Comparison of ENCODE assay signal across 22 cellular contexts in the genomic region with DNA sequence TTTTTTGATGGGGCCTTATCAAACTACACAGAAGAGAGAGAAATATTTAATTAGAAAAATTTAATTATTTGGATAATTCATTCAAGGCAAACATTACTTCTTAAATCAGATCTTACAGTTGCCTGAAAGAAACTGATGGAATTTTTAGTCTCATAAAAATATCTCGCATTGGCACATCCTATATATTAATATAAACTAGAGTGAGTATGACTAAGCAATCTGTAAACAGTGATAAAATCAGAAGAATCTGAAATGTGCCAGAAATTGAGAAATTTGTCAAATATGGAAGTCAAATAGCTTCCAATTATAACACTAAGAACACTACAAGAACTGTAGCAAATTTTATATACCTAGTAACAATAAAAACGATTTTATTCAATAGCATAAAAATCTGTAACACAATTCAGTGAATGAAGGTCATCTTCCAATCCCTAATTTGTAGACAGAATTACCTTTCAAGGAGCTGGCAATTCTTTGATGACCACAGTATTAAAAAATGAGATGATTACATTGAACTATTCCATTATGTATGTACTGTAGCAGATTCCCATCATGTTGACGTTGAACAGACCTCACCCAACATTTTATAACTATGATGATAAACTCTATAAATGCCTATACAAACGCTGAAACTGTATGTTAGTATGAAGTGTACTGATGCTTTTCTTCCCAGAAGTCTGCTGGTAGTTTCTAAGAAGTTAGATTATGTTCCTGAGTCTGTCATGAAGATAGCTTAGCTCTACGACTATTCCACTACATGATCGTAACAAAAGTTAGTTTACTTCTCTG.
DNase-seq lines count a peak whose midpoint lies in the region; ATAC-seq, FAIRE-seq and TF ChIP-seq lines count a peak whose summit lies in the region.
"Had no signal": no experiment of that assay in that cellular context is flagged by ENCODE, and none has a peak within 500 bp of the region (broad histone marks: within the 10 kb centered on the region; RNA-seq: fewer than 3 reads in every experiment).

No MANE protein-coding gene starts in this region.

- H3K27me3 ChIP-seq in SK-N-SH (ENCODE audit: insufficient read depth), result no peaks in the 10 kb centered on the region
- H3K27me3 ChIP-seq in PC-3 (ENCODE audit: low read length), result 0 out of 2 replicates have a peak, but pooled peaks cover 3% of the 10 kb centered on the region
- no peaks in the 10 kb centered on the region for H3K27me3 ChIP-seq in bronchial epithelial cell (ENCODE audit: control insufficient read depth, insufficient read depth, low read length)
- H3K27me3 ChIP-seq: BLaER1 had no signal

- no TSS peak for BruUV-seq in PC-3 (replicated peaks; lab: Mats Ljungman, UMichigan)

- intact Hi-C loops in PC-3 (cut with micrococcal nuclease), result loop anchor here (2.0 kb wide), 1 partner anchor 36 kb away; no protein-coding TSS in a partner anchor

- H3K4me3 ChIP-seq in SK-N-SH (ENCODE audit: low read depth in 2 of 2, low read length in 1 of 2), result no peak overlapping the region
- H3K4me3 ChIP-seq in PC-3 (ENCODE audit: low read length), result no peak overlapping the region
- H3K4me3 ChIP-seq in bronchial epithelial cell (ENCODE audit: low read depth, low read length), result no peak overlapping the region
- H3K4me3 ChIP-seq: BLaER1 had no signal

- H3K4me2 ChIP-seq in SK-N-SH (no peak overlapping the region), PC-3 (ENCODE audit: low read length) (no peak overlapping the region)
- H3K4me2 ChIP-seq: BLaER1 had no signal

- TF ChIP-seq CTCF in SK-N-SH (IDR thresholded peaks at IDR 0.05), result no peak
- TF ChIP-seq CTCF in PC-3 (conservative IDR thresholded peaks at IDR 0.05; ENCODE audit: low read depth, low read length), result no peak
- TF ChIP-seq CTCF in bronchial epithelial cell (IDR thresholded peaks at IDR 0.05; ENCODE audit: insufficient read depth, low read length, severe bottlenecking), result no peak

- H2AFZ ChIP-seq in SK-N-SH (ENCODE audit: low read depth) (no peak overlapping the region), PC-3 (ENCODE audit: low read length) (no peak overlapping the region)

- CTCF ChIA-PET in SK-N-SH (lab: Yijun Ruan, JAX) (interaction anchor here (1.0 kb wide), 1 partner anchor 179 kb away, joined by 3 read pairs; no protein-coding TSS in a partner anchor), PC-3 (lab: Charles Lee) (no interaction called here)

- ATAC-seq in SK-N-SH treated with all-trans-retinoic acid at 6 μM for 48 hours (no peak), PC-3 (peak; percentile 88), GM19463 (IDR thresholded peaks at IDR 0.05; ENCODE audit: unreplicated experiment) (no peak)
- ATAC-seq: CD8-positive, alpha-beta T cell had no signal

- FAIRE-seq in bronchial epithelial cell (lab: Jason Lieb, UNC) (peak; percentile 32), urothelium cell line (lab: Jason Lieb, UNC) (peak; percentile 32), HTR-8/SVneo (lab: Jason Lieb, UNC) (no peak)
- FAIRE-seq: A204.1, G401.6, GM12892 had no signal

- no peak for TF ChIP-seq RAD21 in SK-N-SH (IDR thresholded peaks at IDR 0.05; ENCODE audit: low read length)

- H3K27ac ChIP-seq in SK-N-SH (ENCODE audit: low read depth in 2 of 2, low read length in 1 of 2), result no peak overlapping the region
- H3K27ac ChIP-seq in PC-3 (ENCODE audit: low read length), result no peak overlapping the region; the same call in 1 of the 2 replicates
- H3K27ac ChIP-seq: 22Rv1, BLaER1, C4-2B had no signal

- no peak for DNase-seq in SK-N-SH
- peak; percentile 32 for DNase-seq in PC-3
- no peak for DNase-seq in bronchial epithelial cell (ENCODE audit: low read depth)
- no peak for DNase-seq in urothelium cell line (ENCODE audit: low spot score)
- DNase-seq in HTR-8/SVneo (ENCODE audit: insufficient read length, low spot score), result no peak
- DNase-seq in NCI-H446 (lab: John Stamatoyannopoulos, UW), result no peak
- DNase-seq: Caco-2; CD4-positive, CD25-positive, alpha-beta regulatory T cell; CD8-positive, alpha-beta T cell; DMS153; DND-41; GOT3; H7; HCEC 1CT had no signal

- H3K9ac ChIP-seq in SK-N-SH (no peak overlapping the region), PC-3 (ENCODE audit: low read length) (no peak overlapping the region)
- H3K9ac ChIP-seq: BLaER1 had no signal

- no peaks in the 10 kb centered on the region for H3K4me1 ChIP-seq in SK-N-SH (ENCODE audit: control insufficient read depth in 1 of 2, insufficient read depth in 2 of 2, low read depth in 1 of 2, low read length in 1 of 2)
- no peaks in the 10 kb centered on the region; the same call in 1 of the 2 replicates for H3K4me1 ChIP-seq in PC-3 (ENCODE audit: insufficient read depth, low read length)
- H3K4me1 ChIP-seq: BLaER1, Caco-2 had no signal

- WGBS in SK-N-SH (ENCODE audit: low lambda C conversion rate), result 38% methylated on average over 6 of the region's 6 CpGs

- H3K79me2 ChIP-seq in SK-N-SH (ENCODE audit: insufficient read depth) (no peaks in the 10 kb centered on the region), PC-3 (ENCODE audit: low read length) (no peaks in the 10 kb centered on the region)

- no peaks in the 10 kb centered on the region for H4K20me1 ChIP-seq in SK-N-SH (ENCODE audit: insufficient read depth)
- no peaks in the 10 kb centered on the region for H4K20me1 ChIP-seq in PC-3 (ENCODE audit: low read length)
- H4K20me1 ChIP-seq: BLaER1 had no signal

- TF ChIP-seq EP300 in SK-N-SH (IDR thresholded peaks at IDR 0.05; ENCODE audit: borderline replicate concordance in 1 of 2, low read depth in 1 of 2, low read length in 1 of 2), result no peak

- H3K9me3 ChIP-seq in SK-N-SH, result no peaks in the 10 kb centered on the region
- no peaks in the 10 kb centered on the region for H3K9me3 ChIP-seq in PC-3 (ENCODE audit: low read length)

- POLR2A ChIA-PET in SK-N-SH (lab: Yijun Ruan, JAX) (no interaction called here), PC-3 (lab: Charles Lee; ENCODE audit: unreplicated experiment) (no interaction called here)

- H3K9me2 ChIP-seq in SK-N-SH (no peaks in the 10 kb centered on the region), PC-3 (replicated peaks; ENCODE audit: low read length) (no peaks in the 10 kb centered on the region)

- H3F3A ChIP-seq in SK-N-SH (replicated peaks; ENCODE audit: insufficient read depth), result no peaks in the 10 kb centered on the region
- H3F3A ChIP-seq in PC-3 (ENCODE audit: low read length, unreplicated experiment), result no peaks in the 10 kb centered on the region

- no peaks in the 10 kb centered on the region for H3K36me3 ChIP-seq in SK-N-SH (replicated peaks in 1 of 2; ENCODE audit: control insufficient read depth in 1 of 2, insufficient read depth in 2 of 2, low read length in 1 of 2)
- no peaks in the 10 kb centered on the region for H3K36me3 ChIP-seq in PC-3 (ENCODE audit: low read depth, low read length)
- no peaks in the 10 kb centered on the region for H3K36me3 ChIP-seq in bronchial epithelial cell (ENCODE audit: control insufficient read depth, insufficient read depth, low read length)
- H3K36me3 ChIP-seq: BLaER1 had no signal

TF ChIP-seq in SK-N-SH treated with all-trans-retinoic acid at 6 μM for 48 hours, 23 proteins besides CTCF, POLR2A, EP300 and RAD21:
- TF ChIP-seq ESRRG (CRISPR knock-in tag; IDR thresholded peaks at IDR 0.05), result no peak
- no peak for TF ChIP-seq ZFP30 (CRISPR knock-in tag; IDR thresholded peaks at IDR 0.05)
- peak; percentile 34; the same call in 1 of the 2 replicates for TF ChIP-seq ISL1 (CRISPR knock-in tag; IDR thresholded peaks at IDR 0.05)
- TF ChIP-seq OSR1 (CRISPR knock-in tag; IDR thresholded peaks at IDR 0.05), result no peak
- no peak for TF ChIP-seq ARNTL (CRISPR knock-in tag; IDR thresholded peaks at IDR 0.05; ENCODE audit: borderline replicate concordance, low read depth)
- TF ChIP-seq, protein P1, sequence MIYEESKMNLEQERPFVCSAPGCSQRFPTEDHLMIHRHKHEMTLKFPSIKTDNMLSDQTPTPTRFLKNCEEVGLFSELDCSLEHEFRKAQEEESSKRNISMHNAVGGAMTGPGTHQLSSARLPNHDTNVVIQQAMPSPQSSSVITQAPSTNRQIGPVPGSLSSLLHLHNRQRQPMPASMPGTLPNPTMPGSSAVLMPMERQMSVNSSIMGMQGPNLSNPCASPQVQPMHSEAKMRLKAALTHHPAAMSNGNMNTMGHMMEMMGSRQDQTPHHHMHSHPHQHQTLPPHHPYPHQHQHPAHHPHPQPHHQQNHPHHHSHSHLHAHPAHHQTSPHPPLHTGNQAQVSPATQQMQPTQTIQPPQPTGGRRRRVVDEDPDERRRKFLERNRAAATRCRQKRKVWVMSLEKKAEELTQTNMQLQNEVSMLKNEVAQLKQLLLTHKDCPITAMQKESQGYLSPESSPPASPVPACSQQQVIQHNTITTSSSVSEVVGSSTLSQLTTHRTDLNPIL (CRISPR knock-in tag; IDR thresholded peaks at IDR 0.05; ENCODE audit: low read depth), result no peak
- no peak for TF ChIP-seq PPARA (CRISPR knock-in tag; IDR thresholded peaks at IDR 0.05; ENCODE audit: borderline replicate concordance)

TF ChIP-seq in SK-N-SH, 30 proteins besides CTCF, POLR2A, EP300 and RAD21:
- no peak for TF ChIP-seq RFX5 (IDR thresholded peaks at IDR 0.05; ENCODE audit: low read length)
- TF ChIP-seq TCF12 (IDR thresholded peaks at IDR 0.05), result no peak
